In genomic region chr18:429030-429429, GRCh38 we compare ENCODE assay signal across 21 cellular contexts.
DNase-seq lines count a peak whose midpoint lies in the region; ATAC-seq and TF ChIP-seq lines count a peak whose summit lies in the region.
"Had no signal": no experiment of that assay in that cellular context is flagged by ENCODE, and none has a peak within 500 bp of the region (broad histone marks: within the 10 kb centered on the region; RNA-seq: fewer than 3 reads in every experiment).

No MANE protein-coding gene starts in this region.

- H3K36me3 ChIP-seq in mesenchymal stem cell (ENCODE audit: control insufficient read depth in 1 of 2, insufficient read depth in 2 of 2, low read depth in 1 of 2, low read length in 2 of 2): no peaks in the 10 kb centered on the region
- H3K36me3 ChIP-seq: MG63 had no signal

- no peak overlapping the region for H3K18ac ChIP-seq in mesenchymal stem cell (ENCODE audit: low read depth in 1 of 2, low read length in 2 of 2)

- no peak overlapping the region for H4K8ac ChIP-seq in mesenchymal stem cell (ENCODE audit: low read length)

- H3K4me2 ChIP-seq in mesenchymal stem cell (ENCODE audit: low read length, poor library complexity, severe bottlenecking): no peak overlapping the region

- no peak overlapping the region for H2AK5ac ChIP-seq in mesenchymal stem cell (ENCODE audit: low read length, severe bottlenecking)

- H3K27ac ChIP-seq in 22Rv1: peak overlapping the region; percentile 98
- no peak overlapping the region for H3K27ac ChIP-seq in mesenchymal stem cell (ENCODE audit: low read length, poor library complexity, severe bottlenecking)

- H3K9ac ChIP-seq in mesenchymal stem cell (ENCODE audit: low read length): peak overlapping the region; percentile 32

- no peak for TF ChIP-seq CTCF in 22Rv1 (IDR thresholded peaks at IDR 0.05)
- no peak for TF ChIP-seq CTCF in cardiac fibroblast (IDR thresholded peaks at IDR 0.05; ENCODE audit: low read depth, low read length)

- no peaks in the 10 kb centered on the region for H3K9me3 ChIP-seq in mesenchymal stem cell (ENCODE audit: control insufficient read depth, low read length)
- H3K9me3 ChIP-seq: MG63 had no signal

- no CpG with 5 or more reads among the region's 1 CpG for WGBS in mesenchymal stem cell

- H3K4ac ChIP-seq in mesenchymal stem cell (ENCODE audit: low read depth in 1 of 2, low read length in 2 of 2): no peak overlapping the region

- H2BK5ac ChIP-seq in mesenchymal stem cell (ENCODE audit: low read depth, low read length, poor library complexity, severe bottlenecking): no peak overlapping the region

- no peak overlapping the region for H2BK15ac ChIP-seq in mesenchymal stem cell (ENCODE audit: low read depth, poor library complexity, severe bottlenecking)

- H2BK120ac ChIP-seq in mesenchymal stem cell (ENCODE audit: low read depth, low read length): no peak overlapping the region

- H3K4me3 ChIP-seq in cardiac fibroblast (replicated peaks in 1 of 2; ENCODE audit: low read depth in 2 of 2, low read length in 2 of 2) (no peak overlapping the region), mesenchymal stem cell (ENCODE audit: insufficient read depth in 1 of 2, low read depth in 1 of 2, low read length in 2 of 2) (no peak overlapping the region)
- H3K4me3 ChIP-seq: MG63 had no signal

- ATAC-seq in GM18502 (IDR thresholded peaks at IDR 0.05; ENCODE audit: poor library complexity, unreplicated experiment): no peak
- ATAC-seq: Panc1 had no signal

- no peak overlapping the region for H3K14ac ChIP-seq in mesenchymal stem cell (ENCODE audit: low read length in 2 of 2)

- H4K91ac ChIP-seq in mesenchymal stem cell (ENCODE audit: low read length): no peak overlapping the region

- peaks cover 2% of the 10 kb centered on the region for H3K79me1 ChIP-seq in mesenchymal stem cell (replicated peaks; ENCODE audit: low read length, poor library complexity, severe bottlenecking)

- H3K27me3 ChIP-seq in mesenchymal stem cell (ENCODE audit: control insufficient read depth in 1 of 2, insufficient read depth in 1 of 2, low read length in 2 of 2): no peaks in the 10 kb centered on the region
- H3K27me3 ChIP-seq: MG63 had no signal

- H2AFZ ChIP-seq in mesenchymal stem cell (ENCODE audit: low read depth, low read length): no peak overlapping the region

- DNase-seq in LHCN-M2 (ENCODE audit: low read depth): peak; percentile 55
- DNase-seq in cardiac fibroblast (ENCODE audit: low read depth in 2 of 2): peak; percentile 47 to 64
- DNase-seq in mesenchymal stem cell: no peak
- DNase-seq in Ammon's horn (ENCODE audit: low spot score): no peak
- DNase-seq in NCI-H2196 treated with DMSO at 0.1 percent for 48 hours (lab: John Stamatoyannopoulos, UW; ENCODE audit: unreplicated experiment): no peak
- no peak for DNase-seq in HT-29 (ENCODE audit: low spot score)
- DNase-seq: CD4-positive, alpha-beta T cell; COR-L47; DMS 273 treated with DMSO at 0.1 percent for 48 hours; Karpas-422; MG63; NCI-H1417; NCI-H187 treated with DMSO at 0.1 percent for 48 hours; NCI-H226; NCI-H524; NCI-H774; NK-92 treated with Interleukin-12 subunit alpha and Interleukin-12 subunit beta, amount 100 ng/mL, for 24 hours; SIG-M5 had no signal

- H2BK12ac ChIP-seq in mesenchymal stem cell (ENCODE audit: low read length in 2 of 2): no peak overlapping the region

- peaks cover 11% of the 10 kb centered on the region for H3K4me1 ChIP-seq in mesenchymal stem cell (ENCODE audit: control insufficient read depth, insufficient read depth, low read depth, low read length)

- H3K23ac ChIP-seq in mesenchymal stem cell (ENCODE audit: low read length in 2 of 2): no peak overlapping the region

Comparison
In these comparisons a context has a peak if more than half of its experiments do, and no peak if none do; other contexts are left out.
1. DNase-seq: peak in LHCN-M2 (single experiment) and cardiac fibroblast (2 of 2); none in mesenchymal stem cell (single experiment), Ammon's horn (single experiment), NCI-H2196 treated with DMSO at 0.1 percent for 48 hours (single experiment) and HT-29 (single experiment).